ENCODE assay signal across 10 cellular contexts in the genomic region with DNA sequence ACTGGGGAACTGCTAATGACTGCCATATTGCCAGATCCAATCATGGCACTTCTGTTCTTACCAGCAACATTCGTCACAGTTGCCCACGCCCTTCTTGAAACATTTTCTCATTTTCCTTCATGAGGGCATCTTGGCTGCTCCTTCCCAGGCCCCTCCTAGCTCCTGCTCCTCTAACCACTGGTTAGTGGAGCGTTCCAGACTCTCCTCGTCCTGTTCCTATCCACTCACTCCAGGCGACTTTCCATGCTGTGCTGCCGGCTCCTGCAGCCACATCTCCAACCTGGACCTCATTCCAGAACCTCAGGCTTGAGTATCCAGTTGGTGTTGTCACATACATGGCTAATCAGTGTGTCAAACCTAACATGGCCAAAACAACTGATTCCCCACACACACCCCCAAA. TPM values are rescaled to one million over a fixed set of nuclear protein-coding genes. Genes with fewer than 3 reads are reported as not detected.
DNase-seq lines count a peak whose midpoint lies in the region; ATAC-seq and TF ChIP-seq lines count a peak whose summit lies in the region.
"Had no signal": no experiment of that assay in that cellular context is flagged by ENCODE, and none has a peak within 500 bp of the region (broad histone marks: within the 10 kb centered on the region; RNA-seq: fewer than 3 reads in every experiment).

No MANE protein-coding gene starts in this region.

- H3K4me3 ChIP-seq in CD4-positive, alpha-beta memory T cell (ENCODE audit: low read length in 2 of 2) = no peak overlapping the region
- H3K4me3 ChIP-seq in KMS-11 (IDR thresholded peaks at IDR 0.05; ENCODE audit: insufficient read depth, low read depth, low read length) = peak overlapping the region; percentile 3
- no peak overlapping the region for H3K4me3 ChIP-seq in mammary epithelial cell (replicated peaks in 1 of 3; ENCODE audit: insufficient read depth in 1 of 3, low read depth in 2 of 3, low read length in 3 of 3)
- peak overlapping the region; percentile 83 for H3K4me3 ChIP-seq in neural cell (ENCODE audit: low read length)

- dilution Hi-C loops in mammary epithelial cell (cut with HindIII; ENCODE audit: low sequenced_read_pairs) = no loop called here

- peak overlapping the region; percentile 67 to 99 (median 92) for H3K27ac Mint-ChIP-seq in CD4-positive, alpha-beta memory T cell

- no peaks in the 10 kb centered on the region for H3F3A ChIP-seq in neural cell (ENCODE audit: insufficient read depth, low read length, poor library complexity, severe bottlenecking)

- H4K20me1 ChIP-seq in KMS-11 (ENCODE audit: insufficient read depth) (no peaks in the 10 kb centered on the region), mammary epithelial cell (ENCODE audit: insufficient read depth, low read length) (no peaks in the 10 kb centered on the region), neural cell (ENCODE audit: insufficient read depth) (no peaks in the 10 kb centered on the region)

- H3K4me2 ChIP-seq in KMS-11 (peak overlapping the region; percentile 98), mammary epithelial cell (ENCODE audit: insufficient read depth, low read depth, low read length) (peak overlapping the region; percentile 99), neural cell (ENCODE audit: low read length) (no peak overlapping the region)

- WGBS in mammary epithelial cell (ENCODE audit: low coverage, missing lambda C conversion rate) = 97% methylated on average over 6 of the region's 6 CpGs

- H3K36me3 ChIP-seq in CD4-positive, alpha-beta memory T cell (ENCODE audit: insufficient read depth, low read length) = no peaks in the 10 kb centered on the region
- no peaks in the 10 kb centered on the region for H3K36me3 ChIP-seq in KMS-11 (ENCODE audit: insufficient read depth)
- H3K36me3 ChIP-seq in mammary epithelial cell (ENCODE audit: insufficient read depth, low read length) = no peaks in the 10 kb centered on the region
- H3K36me3 ChIP-seq in neural cell (ENCODE audit: insufficient read depth, low read length) = no peaks in the 10 kb centered on the region
- H3K36me3 ChIP-seq: adrenal gland had no signal

- no peak for TF ChIP-seq CTCF in KMS-11 (conservative IDR thresholded peaks at IDR 0.05; ENCODE audit: low read depth, low read length)
- no peak for TF ChIP-seq CTCF in mammary epithelial cell (conservative IDR thresholded peaks at IDR 0.05 in 1 of 2, IDR thresholded peaks at IDR 0.05 in 1 of 2; ENCODE audit: extremely low read depth in 1 of 2, insufficient read depth in 1 of 2, low read depth in 1 of 2, low read length in 2 of 2)
- no peak for TF ChIP-seq CTCF in neural cell (IDR thresholded peaks at IDR 0.05; ENCODE audit: poor library complexity, severe bottlenecking)

- peak overlapping the region; percentile 80 to 97 (median 94) for H3K4me3 Mint-ChIP-seq in CD4-positive, alpha-beta memory T cell

- H3K27me3 ChIP-seq in CD4-positive, alpha-beta memory T cell (ENCODE audit: insufficient read depth, low read length) = no peaks in the 10 kb centered on the region
- no peaks in the 10 kb centered on the region for H3K27me3 ChIP-seq in KMS-11 (ENCODE audit: insufficient read depth, low read depth)
- H3K27me3 ChIP-seq in mammary epithelial cell (ENCODE audit: insufficient read depth, low read length) = no peaks in the 10 kb centered on the region
- H3K27me3 ChIP-seq in neural cell (ENCODE audit: insufficient read depth, low read depth, low read length) = no peaks in the 10 kb centered on the region
- H3K27me3 ChIP-seq: adrenal gland had no signal

- H3K9me3 ChIP-seq in CD4-positive, alpha-beta memory T cell (ENCODE audit: control insufficient read depth in 1 of 2, low read length in 2 of 2) = no peaks in the 10 kb centered on the region
- H3K9me3 ChIP-seq in mammary epithelial cell (replicated peaks; ENCODE audit: insufficient read depth, low read length) (no peaks in the 10 kb centered on the region), neural cell (ENCODE audit: low read length) (no peaks in the 10 kb centered on the region)
- H3K9me3 ChIP-seq: adrenal gland had no signal

- in situ Hi-C loops in mammary epithelial cell (cut with MboI; ENCODE audit: low sequenced_read_pairs in 2 of 2) = no loop called here

- peaks cover 0 to 3% (median 2%) of the 10 kb centered on the region in 8 donors for H3K9me3 Mint-ChIP-seq in CD4-positive, alpha-beta memory T cell

- no peaks in the 10 kb centered on the region for H3K9me2 ChIP-seq in neural cell (ENCODE audit: insufficient read depth, low read length)

- H3K9ac ChIP-seq in KMS-11 = peak overlapping the region; percentile 92; the same call in 1 of the 2 replicates
- no peak overlapping the region for H3K9ac ChIP-seq in mammary epithelial cell (ENCODE audit: insufficient read depth, low read length)
- no peak overlapping the region for H3K9ac ChIP-seq in neural cell (ENCODE audit: low read length)

- peak overlapping the region; percentile 90; the same call in 1 of the 2 replicates for H2AFZ ChIP-seq in KMS-11 (ENCODE audit: low read depth)
- no peak overlapping the region for H2AFZ ChIP-seq in mammary epithelial cell (ENCODE audit: low read depth, low read length)
- no peak overlapping the region for H2AFZ ChIP-seq in neural cell (ENCODE audit: low read depth, low read length)

- no peak for DNase-seq in CD4-positive, alpha-beta memory T cell
- DNase-seq in mammary epithelial cell (no peak), erythroblast (lab: John Stamatoyannopoulos, UW) (no peak), nucleus accumbens (lab: John Stamatoyannopoulos, UW) (no peak)
- no peak for DNase-seq in NK-92 treated with Interleukin-12 subunit alpha and Interleukin-12 subunit beta, amount 100 ng/mL, for 24 hours (lab: John Stamatoyannopoulos, UW)
- DNase-seq: adrenal gland, NCI-H1436 had no signal

- no peak for ATAC-seq in HG03432 (IDR thresholded peaks at IDR 0.05; ENCODE audit: unreplicated experiment)

- H3K27me3 Mint-ChIP-seq in CD4-positive, alpha-beta memory T cell = no peaks in the 10 kb centered on the region

- intact Hi-C loops in CD4-positive, alpha-beta memory T cell (cut with micrococcal nuclease) = no loop called here
- intact Hi-C loops in mammary epithelial cell (cut with micrococcal nuclease) = no loop called here

- H3K4me1 ChIP-seq in CD4-positive, alpha-beta memory T cell (ENCODE audit: insufficient read depth, low read length) = peaks cover 23% of the 10 kb centered on the region
- H3K4me1 ChIP-seq in KMS-11 (ENCODE audit: low read depth, poor library complexity, severe bottlenecking) = peaks cover 16% of the 10 kb centered on the region
- peaks cover 17% of the 10 kb centered on the region for H3K4me1 ChIP-seq in mammary epithelial cell (ENCODE audit: insufficient read depth, low read length)

- TF ChIP-seq POLR2A in erythroblast (IDR thresholded peaks at IDR 0.05; ENCODE audit: low read length) = no peak

- no TSS peak for BruUV-seq in mammary epithelial cell (replicated peaks; lab: Mats Ljungman, UMichigan)

- TF ChIP-seq RAD21 in neural cell (conservative IDR thresholded peaks at IDR 0.05) = no peak

- H3K79me2 ChIP-seq in KMS-11 (ENCODE audit: insufficient read depth, low read depth) (peaks cover 14% of the 10 kb centered on the region; the same call in 1 of the 2 replicates), mammary epithelial cell (ENCODE audit: insufficient read depth, low read length) (peaks cover 23% of the 10 kb centered on the region), neural cell (replicated peaks; ENCODE audit: insufficient read depth, low read length) (no peaks in the 10 kb centered on the region)

- no peak for TF ChIP-seq EP300 in neural cell (conservative IDR thresholded peaks at IDR 0.05; ENCODE audit: poor library complexity, severe bottlenecking)

- peaks cover 5 to 12% of the 10 kb centered on the region in 2 donors for H3K36me3 Mint-ChIP-seq in CD4-positive, alpha-beta memory T cell

- POLR2A ChIA-PET in CD4-positive, alpha-beta memory T cell (lab: Charles Lee; ENCODE audit: partially characterized antibody) = interaction anchor here (1.4 to 4.7 kb wide), 4 partner anchors 24 to 142 kb away, joined by 3 to 62 read pairs (median 29); a partner anchor contains a TSS

- no peak overlapping the region for H3K27ac ChIP-seq in CD4-positive, alpha-beta memory T cell (ENCODE audit: low read depth, low read length)
- H3K27ac ChIP-seq in KMS-11 (no peak overlapping the region), mammary epithelial cell (ENCODE audit: insufficient read depth, low read depth, low read length) (no peak overlapping the region), neural cell (ENCODE audit: low read length) (no peak overlapping the region)

- CTCF ChIA-PET in CD4-positive, alpha-beta memory T cell (lab: Charles Lee; ENCODE audit: partially characterized antibody) = interaction anchor here (1.0 to 1.4 kb wide), 3 partner anchors 38 to 97 kb away, joined by 3 to 5 read pairs (median 3); no protein-coding TSS in a partner anchor
- CTCF ChIA-PET in mammary epithelial cell (lab: Charles Lee; ENCODE audit: low non-redundant PET) = interaction anchor here (0.6 kb wide), 1 partner anchor 15 kb away, joined by 6 read pairs; no protein-coding TSS in a partner anchor

- H3K4me1 Mint-ChIP-seq in CD4-positive, alpha-beta memory T cell = peaks cover 25 to 41% (median 33%) of the 10 kb centered on the region in 4 donors

TF ChIP-seq in neural cell, 6 proteins besides CTCF, POLR2A, EP300 and RAD21 (continues in another document):
- no peak for TF ChIP-seq EZH2 (IDR thresholded peaks at IDR 0.05; ENCODE audit: borderline replicate concordance, insufficient read depth, low read length, poor library complexity, severe bottlenecking)

RNA-seq across cellular contexts. Expression of a gene that starts 1.3 kb away (rescaled TPM):
- 10 to 100 TPM; 32.3 to 36.4 TPM for total RNA-seq in CD4-positive, alpha-beta memory T cell
- polyA plus RNA-seq in CD4-positive, alpha-beta memory T cell = 100 to 1,000 TPM in 1 of 2 donors, 10 to 100 TPM in 1; 52.5 to 115 TPM
- 10 to 100 TPM; 13.3 to 35.1 TPM for total RNA-seq in mammary epithelial cell
- 36.0 TPM for polyA plus RNA-seq in mammary epithelial cell
- polyA minus RNA-seq in mammary epithelial cell = 20.7 TPM
- 21.3 and 23.9 TPM in 2 replicates for polyA plus RNA-seq in neural cell
- polyA minus RNA-seq in neural cell = 8.3 and 9.5 TPM in 2 replicates

RNA-seq across cellular contexts. Expression of a gene that starts 37.5 kb away (rescaled TPM):
- total RNA-seq in CD4-positive, alpha-beta memory T cell = 10 to 100 TPM; 22.0 to 24.0 TPM
- 10 to 100 TPM; 30.6 to 43.1 TPM for polyA plus RNA-seq in CD4-positive, alpha-beta memory T cell
- 10 to 100 TPM; 29.2 to 33.7 TPM for total RNA-seq in mammary epithelial cell
- polyA plus RNA-seq in mammary epithelial cell (15.2 TPM), neural cell (23.4 and 25.0 TPM in 2 replicates)
- polyA minus RNA-seq in mammary epithelial cell (8.7 TPM), neural cell (30.2 and 31.7 TPM in 2 replicates)

RNA-seq across cellular contexts. Expression of a gene that starts 54.5 kb away (rescaled TPM):
- total RNA-seq in CD4-positive, alpha-beta memory T cell = 1,000 to 10,000 TPM; 1,594 to 1,656 TPM
- 1,000 to 10,000 TPM in 1 of 2 donors, 100 to 1,000 TPM in 1; 904 to 1,178 TPM for polyA plus RNA-seq in CD4-positive, alpha-beta memory T cell
- 1,000 to 10,000 TPM; 1,346 to 1,386 TPM for total RNA-seq in mammary epithelial cell
- polyA plus RNA-seq in mammary epithelial cell = 1,425 TPM
- polyA minus RNA-seq in mammary epithelial cell = 544 TPM
- polyA plus RNA-seq in neural cell = 1,885 and 2,249 TPM in 2 replicates
- 479 and 600 TPM in 2 replicates for polyA minus RNA-seq in neural cell

Comparison
In these comparisons a context has a peak if more than half of its experiments do, and no peak if none do; other contexts are left out.
1. H3K4me3 ChIP-seq: peak in KMS-11 (single experiment) and neural cell (single experiment); none in CD4-positive, alpha-beta memory T cell (0 of 2) and mammary epithelial cell (0 of 3).